ENCODE assay signal across 1 cellular context in genomic region chr12:112555621-112556233, GRCh38.
TF ChIP-seq lines count a peak whose summit lies in the region.

No MANE protein-coding gene starts in this region.

TF ChIP-seq in K562, 482 proteins besides CTCF, POLR2A, EP300 and RAD21 (continued from another document and continues in another):
- TF ChIP-seq CHD7 (IDR thresholded peaks at IDR 0.05; ENCODE audit: low read depth, low read length) (no peak), NCOA4 (IDR thresholded peaks at IDR 0.05; ENCODE audit: partially characterized antibody) (no peak), NR0B1 (IDR thresholded peaks at IDR 0.05; ENCODE audit: partially characterized antibody) (no peak), ZNF316 (IDR thresholded peaks at IDR 0.05) (peak; percentile 83), CHD2 (IDR thresholded peaks at IDR 0.05; ENCODE audit: low read depth, low read length) (no peak), PHTF2 (CRISPR knock-in tag; IDR thresholded peaks at IDR 0.05) (no peak), ARID4B (CRISPR knock-in tag; IDR thresholded peaks at IDR 0.05) (no peak), MYNN (IDR thresholded peaks at IDR 0.05) (no peak), MYNN (CRISPR knock-in tag; IDR thresholded peaks at IDR 0.05) (no peak), ARID3A (IDR thresholded peaks at IDR 0.05; ENCODE audit: borderline replicate concordance, low read depth, low read length) (no peak), RBM39 (optimal IDR thresholded peaks at IDR 0.05; ENCODE audit: low read depth, low read length) (no peak), ETV6 (IDR thresholded peaks at IDR 0.05; ENCODE audit: borderline replicate concordance in 1 of 2, low read depth in 2 of 2, low read length in 1 of 2) (no peak), ETV6 (CRISPR knock-in tag; IDR thresholded peaks at IDR 0.05; ENCODE audit: borderline replicate concordance) (no peak), ZBTB33 (CRISPR knock-in tag; IDR thresholded peaks at IDR 0.05) (no peak), XRCC3 (IDR thresholded peaks at IDR 0.05) (no peak), RAD51 (IDR thresholded peaks at IDR 0.05; ENCODE audit: borderline replicate concordance, low read depth) (no peak), CREB5 (CRISPR knock-in tag; IDR thresholded peaks at IDR 0.05) (no peak), ZNF444 (CRISPR knock-in tag; IDR thresholded peaks at IDR 0.05) (no peak), ZBTB17 (CRISPR knock-in tag; IDR thresholded peaks at IDR 0.05) (no peak), ZNF766 (CRISPR knock-in tag; conservative IDR thresholded peaks at IDR 0.05) (no peak), TFE3 (CRISPR knock-in tag; IDR thresholded peaks at IDR 0.05) (no peak), BRF1 (IDR thresholded peaks at IDR 0.05; ENCODE audit: borderline replicate concordance, extremely low read depth, insufficient read length) (no peak), NFE2 (IDR thresholded peaks at IDR 0.05; ENCODE audit: low read depth) (0 out of 2 replicates have a peak, but pooled peaks have one; percentile 47), PRMT5 (CRISPR knock-in tag; IDR thresholded peaks at IDR 0.05) (no peak), ZNF239 (CRISPR knock-in tag; IDR thresholded peaks at IDR 0.05) (no peak), MCM7 (IDR thresholded peaks at IDR 0.05) (no peak), U2AF1 (optimal IDR thresholded peaks at IDR 0.05; ENCODE audit: low read depth, low read length) (no peak), HBP1 (CRISPR knock-in tag; IDR thresholded peaks at IDR 0.05) (no peak)
